Comparison of ENCODE assay signal across 10 cellular contexts in the genomic region with DNA sequence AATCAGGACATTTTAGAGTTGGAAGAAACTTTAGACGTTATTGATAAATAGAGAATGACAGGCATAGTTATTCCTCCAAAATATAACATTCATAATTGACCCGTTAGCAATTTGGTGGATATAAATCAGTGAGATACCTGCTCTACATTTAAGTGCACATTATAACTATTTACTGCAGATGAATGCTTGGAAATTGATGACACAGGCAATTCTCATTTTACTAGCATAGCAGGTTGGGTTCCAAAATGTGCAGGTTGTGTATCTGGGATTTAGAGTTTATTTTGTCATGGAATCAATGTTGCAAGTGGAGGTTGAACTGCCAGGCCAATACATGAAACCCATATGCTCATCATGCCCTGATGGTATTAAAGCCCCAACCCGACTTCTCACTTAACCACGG. TPM values are rescaled to one million over a fixed set of nuclear protein-coding genes. Genes with fewer than 3 reads are reported as not detected.
"Had no signal": no experiment of that assay in that cellular context is flagged by ENCODE, and none has a peak within 500 bp of the region (broad histone marks: within the 10 kb centered on the region; RNA-seq: fewer than 3 reads in every experiment).

No MANE protein-coding gene starts in this region.

- H3K27ac Mint-ChIP-seq: IgD-negative memory B cell had no signal

- DNase-seq: Karpas-422, Kasumi-1, KBM-7, KG1 had no signal

- H3K4me2 ChIP-seq: KMS-11 had no signal

- H3K9ac ChIP-seq: KMS-11 had no signal

- FAIRE-seq: HTR-8/SVneo had no signal

- H3K27ac ChIP-seq: HL-60, KMS-11 had no signal

RNA-seq across cellular contexts. Expression of a gene that starts 44.4 kb away (rescaled TPM):
- total RNA-seq: HT-29, HT1080 had no signal
- polyA plus RNA-seq: IgD-negative memory B cell had no signal
